Comparison of ENCODE assay signal across 2 cellular contexts in the genomic region with DNA sequence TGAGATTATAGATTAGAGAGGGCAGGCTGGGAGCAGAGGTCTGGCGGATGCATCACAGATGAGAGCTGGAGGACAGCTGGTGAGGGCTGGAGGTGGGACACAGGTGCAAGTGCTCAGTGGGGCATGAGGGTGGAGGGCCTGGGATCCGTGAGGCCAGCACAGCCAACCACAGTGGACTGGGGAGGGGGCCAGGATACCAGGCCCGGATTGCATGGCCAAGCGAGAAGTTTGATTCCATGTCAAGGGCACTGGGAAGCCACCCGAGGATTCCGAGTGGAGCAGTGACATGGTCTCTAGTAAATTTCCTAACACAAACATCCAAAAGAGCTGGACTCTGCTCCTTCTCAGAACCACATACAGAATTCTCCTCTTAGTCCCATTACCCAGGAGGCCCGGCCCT.
TF ChIP-seq lines count a peak whose summit lies in the region.

No MANE protein-coding gene starts in this region.

TF ChIP-seq in SK-N-SH, 30 proteins besides CTCF, POLR2A, EP300 and RAD21 (continued from another document):
- TF ChIP-seq, protein P1, sequence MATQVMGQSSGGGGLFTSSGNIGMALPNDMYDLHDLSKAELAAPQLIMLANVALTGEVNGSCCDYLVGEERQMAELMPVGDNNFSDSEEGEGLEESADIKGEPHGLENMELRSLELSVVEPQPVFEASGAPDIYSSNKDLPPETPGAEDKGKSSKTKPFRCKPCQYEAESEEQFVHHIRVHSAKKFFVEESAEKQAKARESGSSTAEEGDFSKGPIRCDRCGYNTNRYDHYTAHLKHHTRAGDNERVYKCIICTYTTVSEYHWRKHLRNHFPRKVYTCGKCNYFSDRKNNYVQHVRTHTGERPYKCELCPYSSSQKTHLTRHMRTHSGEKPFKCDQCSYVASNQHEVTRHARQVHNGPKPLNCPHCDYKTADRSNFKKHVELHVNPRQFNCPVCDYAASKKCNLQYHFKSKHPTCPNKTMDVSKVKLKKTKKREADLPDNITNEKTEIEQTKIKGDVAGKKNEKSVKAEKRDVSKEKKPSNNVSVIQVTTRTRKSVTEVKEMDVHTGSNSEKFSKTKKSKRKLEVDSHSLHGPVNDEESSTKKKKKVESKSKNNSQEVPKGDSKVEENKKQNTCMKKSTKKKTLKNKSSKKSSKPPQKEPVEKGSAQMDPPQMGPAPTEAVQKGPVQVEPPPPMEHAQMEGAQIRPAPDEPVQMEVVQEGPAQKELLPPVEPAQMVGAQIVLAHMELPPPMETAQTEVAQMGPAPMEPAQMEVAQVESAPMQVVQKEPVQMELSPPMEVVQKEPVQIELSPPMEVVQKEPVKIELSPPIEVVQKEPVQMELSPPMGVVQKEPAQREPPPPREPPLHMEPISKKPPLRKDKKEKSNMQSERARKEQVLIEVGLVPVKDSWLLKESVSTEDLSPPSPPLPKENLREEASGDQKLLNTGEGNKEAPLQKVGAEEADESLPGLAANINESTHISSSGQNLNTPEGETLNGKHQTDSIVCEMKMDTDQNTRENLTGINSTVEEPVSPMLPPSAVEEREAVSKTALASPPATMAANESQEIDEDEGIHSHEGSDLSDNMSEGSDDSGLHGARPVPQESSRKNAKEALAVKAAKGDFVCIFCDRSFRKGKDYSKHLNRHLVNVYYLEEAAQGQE (IDR thresholded peaks at IDR 0.05; ENCODE audit: low read depth, low read length), result no peak
- TF ChIP-seq GABPA (IDR thresholded peaks at IDR 0.05; ENCODE audit: low read depth) (no peak), FOXJ3 (CRISPR knock-in tag; IDR thresholded peaks at IDR 0.05) (no peak), JUND (IDR thresholded peaks at IDR 0.05) (no peak)

TF ChIP-seq in SK-N-SH treated with all-trans-retinoic acid at 6 μM for 48 hours, 23 proteins besides CTCF, POLR2A, EP300 and RAD21:
- TF ChIP-seq ISL1 (CRISPR knock-in tag; IDR thresholded peaks at IDR 0.05), result no peak
- TF ChIP-seq CSDC2 (CRISPR knock-in tag; IDR thresholded peaks at IDR 0.05), result no peak
- no peak for TF ChIP-seq ESRRG (CRISPR knock-in tag; IDR thresholded peaks at IDR 0.05)
- TF ChIP-seq ZFP3 (CRISPR knock-in tag; IDR thresholded peaks at IDR 0.05), result no peak
- no peak for TF ChIP-seq TCF4 (CRISPR knock-in tag; IDR thresholded peaks at IDR 0.05; ENCODE audit: borderline replicate concordance)
- TF ChIP-seq, protein P2, sequence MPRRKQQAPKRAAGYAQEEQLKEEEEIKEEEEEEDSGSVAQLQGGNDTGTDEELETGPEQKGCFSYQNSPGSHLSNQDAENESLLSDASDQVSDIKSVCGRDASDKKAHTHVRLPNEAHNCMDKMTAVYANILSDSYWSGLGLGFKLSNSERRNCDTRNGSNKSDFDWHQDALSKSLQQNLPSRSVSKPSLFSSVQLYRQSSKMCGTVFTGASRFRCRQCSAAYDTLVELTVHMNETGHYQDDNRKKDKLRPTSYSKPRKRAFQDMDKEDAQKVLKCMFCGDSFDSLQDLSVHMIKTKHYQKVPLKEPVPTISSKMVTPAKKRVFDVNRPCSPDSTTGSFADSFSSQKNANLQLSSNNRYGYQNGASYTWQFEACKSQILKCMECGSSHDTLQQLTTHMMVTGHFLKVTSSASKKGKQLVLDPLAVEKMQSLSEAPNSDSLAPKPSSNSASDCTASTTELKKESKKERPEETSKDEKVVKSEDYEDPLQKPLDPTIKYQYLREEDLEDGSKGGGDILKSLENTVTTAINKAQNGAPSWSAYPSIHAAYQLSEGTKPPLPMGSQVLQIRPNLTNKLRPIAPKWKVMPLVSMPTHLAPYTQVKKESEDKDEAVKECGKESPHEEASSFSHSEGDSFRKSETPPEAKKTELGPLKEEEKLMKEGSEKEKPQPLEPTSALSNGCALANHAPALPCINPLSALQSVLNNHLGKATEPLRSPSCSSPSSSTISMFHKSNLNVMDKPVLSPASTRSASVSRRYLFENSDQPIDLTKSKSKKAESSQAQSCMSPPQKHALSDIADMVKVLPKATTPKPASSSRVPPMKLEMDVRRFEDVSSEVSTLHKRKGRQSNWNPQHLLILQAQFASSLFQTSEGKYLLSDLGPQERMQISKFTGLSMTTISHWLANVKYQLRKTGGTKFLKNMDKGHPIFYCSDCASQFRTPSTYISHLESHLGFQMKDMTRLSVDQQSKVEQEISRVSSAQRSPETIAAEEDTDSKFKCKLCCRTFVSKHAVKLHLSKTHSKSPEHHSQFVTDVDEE (CRISPR knock-in tag; IDR thresholded peaks at IDR 0.05), result no peak
- no peak for TF ChIP-seq ARNTL (CRISPR knock-in tag; IDR thresholded peaks at IDR 0.05; ENCODE audit: borderline replicate concordance, low read depth)
- TF ChIP-seq, protein P3, sequence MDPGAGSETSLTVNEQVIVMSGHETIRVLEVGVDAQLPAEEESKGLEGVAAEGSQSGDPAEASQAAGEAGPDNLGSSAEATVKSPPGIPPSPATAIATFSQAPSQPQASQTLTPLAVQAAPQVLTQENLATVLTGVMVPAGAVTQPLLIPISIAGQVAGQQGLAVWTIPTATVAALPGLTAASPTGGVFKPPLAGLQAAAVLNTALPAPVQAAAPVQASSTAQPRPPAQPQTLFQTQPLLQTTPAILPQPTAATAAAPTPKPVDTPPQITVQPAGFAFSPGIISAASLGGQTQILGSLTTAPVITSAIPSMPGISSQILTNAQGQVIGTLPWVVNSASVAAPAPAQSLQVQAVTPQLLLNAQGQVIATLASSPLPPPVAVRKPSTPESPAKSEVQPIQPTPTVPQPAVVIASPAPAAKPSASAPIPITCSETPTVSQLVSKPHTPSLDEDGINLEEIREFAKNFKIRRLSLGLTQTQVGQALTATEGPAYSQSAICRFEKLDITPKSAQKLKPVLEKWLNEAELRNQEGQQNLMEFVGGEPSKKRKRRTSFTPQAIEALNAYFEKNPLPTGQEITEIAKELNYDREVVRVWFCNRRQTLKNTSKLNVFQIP (CRISPR knock-in tag; IDR thresholded peaks at IDR 0.05; ENCODE audit: borderline replicate concordance, low read depth), result no peak
- TF ChIP-seq SNAI2 (CRISPR knock-in tag; IDR thresholded peaks at IDR 0.05), result no peak
- no peak for TF ChIP-seq ZC3H10 (CRISPR knock-in tag; IDR thresholded peaks at IDR 0.05)
- no peak for TF ChIP-seq CSRNP3 (CRISPR knock-in tag; IDR thresholded peaks at IDR 0.05)
- TF ChIP-seq RARB (CRISPR knock-in tag; IDR thresholded peaks at IDR 0.05), result no peak
- no peak for TF ChIP-seq TOX (CRISPR knock-in tag; IDR thresholded peaks at IDR 0.05; ENCODE audit: borderline replicate concordance)
- TF ChIP-seq CREB5 (CRISPR knock-in tag; IDR thresholded peaks at IDR 0.05; ENCODE audit: low read depth), result no peak
- TF ChIP-seq BACH2 (CRISPR knock-in tag; IDR thresholded peaks at IDR 0.05; ENCODE audit: borderline replicate concordance), result no peak
TF ChIP-seq in SK-N-SH treated with all-trans-retinoic acid at 6 μM for 48 hours: peak in this region for 0.
